1 cellular context compared by ENCODE assay signal in the genomic region with DNA sequence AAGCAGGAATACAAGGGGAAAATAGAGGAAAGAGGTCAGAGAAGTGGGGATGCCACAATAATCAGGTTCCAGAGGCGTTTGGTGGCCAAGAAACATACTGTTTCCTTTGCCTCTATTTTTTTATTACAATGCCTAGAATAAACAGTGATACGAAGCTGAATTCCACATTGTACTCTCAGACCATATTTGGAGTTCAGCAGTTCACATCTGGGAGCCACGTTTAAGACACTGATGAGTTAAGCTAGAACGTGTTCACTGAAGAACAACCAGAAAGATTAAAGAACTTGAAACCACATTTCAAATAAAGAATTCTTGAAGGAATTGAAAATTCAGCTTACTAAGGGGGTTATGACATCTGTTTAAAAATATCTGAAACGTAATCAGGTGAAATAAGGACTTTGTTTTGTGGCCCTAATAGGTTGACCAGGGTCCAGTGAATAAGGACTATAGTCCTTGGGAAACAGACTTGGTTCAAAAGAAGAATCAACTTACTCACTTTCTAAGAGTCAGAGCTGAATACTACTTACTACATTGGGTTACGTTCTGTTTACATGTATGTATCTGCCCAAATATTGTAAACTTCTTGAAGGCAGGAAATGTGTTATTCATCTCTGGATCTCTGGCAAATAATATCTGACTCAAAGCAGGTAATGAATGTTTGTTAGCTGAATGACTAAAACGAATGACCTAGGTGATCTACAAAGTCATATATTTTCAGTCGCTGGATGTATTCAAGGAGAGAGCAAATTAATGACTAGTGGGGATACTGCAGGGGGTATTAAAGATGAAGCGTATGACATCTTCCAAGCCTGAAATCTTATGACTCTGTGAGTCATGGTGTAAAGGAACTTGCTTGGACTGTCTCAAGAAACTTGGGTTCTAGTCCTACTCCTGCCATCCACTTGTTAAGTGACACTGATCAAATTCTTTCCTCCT.
TF ChIP-seq lines count a peak whose summit lies in the region.

No MANE protein-coding gene starts in this region.

TF ChIP-seq in IMR-90, 13 proteins besides CTCF, POLR2A, EP300 and RAD21 (continued from another document):
- TF ChIP-seq, protein P1, sequence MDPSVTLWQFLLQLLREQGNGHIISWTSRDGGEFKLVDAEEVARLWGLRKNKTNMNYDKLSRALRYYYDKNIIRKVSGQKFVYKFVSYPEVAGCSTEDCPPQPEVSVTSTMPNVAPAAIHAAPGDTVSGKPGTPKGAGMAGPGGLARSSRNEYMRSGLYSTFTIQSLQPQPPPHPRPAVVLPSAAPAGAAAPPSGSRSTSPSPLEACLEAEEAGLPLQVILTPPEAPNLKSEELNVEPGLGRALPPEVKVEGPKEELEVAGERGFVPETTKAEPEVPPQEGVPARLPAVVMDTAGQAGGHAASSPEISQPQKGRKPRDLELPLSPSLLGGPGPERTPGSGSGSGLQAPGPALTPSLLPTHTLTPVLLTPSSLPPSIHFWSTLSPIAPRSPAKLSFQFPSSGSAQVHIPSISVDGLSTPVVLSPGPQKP (IDR thresholded peaks at IDR 0.05; ENCODE audit: borderline replicate concordance, low read depth, low read length), result no peak
TF ChIP-seq in IMR-90: peak in this region for 0.
